20 cellular contexts compared by ENCODE assay signal in the genomic region with DNA sequence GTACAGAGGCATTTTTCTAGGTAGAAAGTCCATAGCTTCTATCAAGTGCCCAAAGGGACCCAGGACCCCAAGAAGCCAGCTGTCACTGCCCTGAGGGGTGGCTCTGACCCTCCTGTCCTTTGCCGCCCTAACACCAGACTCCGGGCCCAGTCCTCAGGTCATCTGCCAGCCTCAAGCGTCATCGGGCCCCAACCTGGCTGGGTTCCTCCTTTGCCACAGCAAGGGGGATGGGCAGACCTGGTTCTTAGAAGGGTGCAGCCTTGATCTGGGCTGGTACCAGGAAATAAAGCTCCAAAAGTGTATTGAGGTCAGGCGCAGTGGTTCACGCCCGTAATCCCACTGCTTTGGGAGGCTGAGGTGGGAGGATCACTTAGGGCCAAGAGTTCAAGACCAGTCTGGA. TPM values are rescaled to one million over a fixed set of nuclear protein-coding genes. Genes with fewer than 3 reads are reported as not detected.
DNase-seq lines count a peak whose midpoint lies in the region; ATAC-seq, FAIRE-seq and TF ChIP-seq lines count a peak whose summit lies in the region.
"Had no signal": no experiment of that assay in that cellular context is flagged by ENCODE, and none has a peak within 500 bp of the region (broad histone marks: within the 10 kb centered on the region; RNA-seq: fewer than 3 reads in every experiment).

No MANE protein-coding gene starts in this region.

- H3K14ac ChIP-seq in neuronal stem cell (ENCODE audit: low read length) = no peak overlapping the region

- WGBS in neuronal stem cell (ENCODE audit: extremely low coverage in 2 of 2, insufficient read length in 2 of 2, insufficient replicate concordance in 1 of 2), 2 donors = no CpG with 5 or more reads among the region's 7 CpGs
- 86 to 91% (median 89%) methylated on average over 7 of the region's 7 CpGs for WGBS in spleen, 5 donors

- no peaks in the 10 kb centered on the region for H3K4me1 Mint-ChIP-seq in chondrocyte (ENCODE audit: low read depth)
- H3K4me1 Mint-ChIP-seq: GM23338 had no signal

- H3K4me3 Mint-ChIP-seq in chondrocyte (ENCODE audit: unreplicated experiment) = no peak overlapping the region
- H3K4me3 Mint-ChIP-seq: CD4-positive, alpha-beta T cell; GM23338; HFFc6 had no signal

- TF ChIP-seq CTCF in chondrocyte (IDR thresholded peaks at IDR 0.05) (no peak), spleen (IDR thresholded peaks at IDR 0.05 in 8 of 11, conservative IDR thresholded peaks at IDR 0.05 in 3 of 11) (no peak), RWPE1 (conservative IDR thresholded peaks at IDR 0.05; ENCODE audit: low read depth) (no peak)

- H3K9me3 Mint-ChIP-seq in chondrocyte (ENCODE audit: low read depth) = no peaks in the 10 kb centered on the region
- H3K9me3 Mint-ChIP-seq: CD4-positive, alpha-beta T cell; GM23338; HFFc6 had no signal

- H3K4me3 ChIP-seq in neuronal stem cell (ENCODE audit: low read length in 2 of 2) (no peak overlapping the region), spleen (no peak overlapping the region)
- H3K4me3 ChIP-seq: GM23338 had no signal

- CTCF ChIA-PET in RWPE1 (lab: Yijun Ruan, JAX) = no interaction called here

- H3K79me1 ChIP-seq in neuronal stem cell (ENCODE audit: low read depth, low read length) = no peaks in the 10 kb centered on the region

- H3K27me3 ChIP-seq in neuronal stem cell (ENCODE audit: control insufficient read depth in 3 of 3, insufficient read depth in 3 of 3, low read depth in 1 of 3, low read length in 3 of 3) (peaks cover 0 to 14% (median 0%) of the 10 kb centered on the region in 3 experiments), spleen (replicated peaks in 1 of 7) (peaks cover 0 to under 1% (median 0%) of the 10 kb centered on the region in 7 donors)
- H3K27me3 ChIP-seq: BE2C had no signal

- no peak for TF ChIP-seq POLR2A in spleen (IDR thresholded peaks at IDR 0.05)

- H3K36me3 ChIP-seq in neuronal stem cell (replicated peaks in 1 of 2; ENCODE audit: control insufficient read depth in 2 of 2, insufficient read depth in 2 of 2, low read length in 2 of 2) = no peaks in the 10 kb centered on the region
- H3K36me3 ChIP-seq in spleen = no peaks in the 10 kb centered on the region
- H3K36me3 ChIP-seq: BE2C had no signal

- no peak overlapping the region for H3K27ac Mint-ChIP-seq in chondrocyte (ENCODE audit: unreplicated experiment)
- H3K27ac Mint-ChIP-seq: CD4-positive, alpha-beta T cell; GM23338; HFFc6 had no signal

- no peak overlapping the region for H2BK120ac ChIP-seq in neuronal stem cell (ENCODE audit: low read depth, low read length)

- no peaks in the 10 kb centered on the region for H3K4me1 ChIP-seq in neuronal stem cell (ENCODE audit: control insufficient read depth in 2 of 2, insufficient read depth in 1 of 2, low read depth in 1 of 2, low read length in 2 of 2)
- H3K4me1 ChIP-seq in spleen = no peaks in the 10 kb centered on the region

- no peak overlapping the region for H3K4ac ChIP-seq in neuronal stem cell (ENCODE audit: low read length)

- H3K9me3 ChIP-seq in neuronal stem cell (replicated peaks in 1 of 2; ENCODE audit: control insufficient read depth in 2 of 2, insufficient read depth in 1 of 2, low read depth in 1 of 2, low read length in 2 of 2) = no peaks in the 10 kb centered on the region
- H3K9me3 ChIP-seq in spleen = no peaks in the 10 kb centered on the region
- H3K9me3 ChIP-seq: BE2C, Caco-2 had no signal

- H3K9ac ChIP-seq in neuronal stem cell (ENCODE audit: low read depth, low read length, poor library complexity) = no peak overlapping the region

- POLR2A ChIA-PET in RWPE1 (lab: Yijun Ruan, JAX; ENCODE audit: low non-redundant PET) = no interaction called here

- H3K18ac ChIP-seq in neuronal stem cell (ENCODE audit: low read length) = peak overlapping the region; percentile 31

- peak overlapping the region; percentile 42 for H2AK5ac ChIP-seq in neuronal stem cell (ENCODE audit: low read depth, low read length)

- peak; percentile 50 for DNase-seq in OCI-M1 (lab: John Stamatoyannopoulos, UW)
- peak; percentile 59 for DNase-seq in chondrocyte (ENCODE audit: low spot score)
- DNase-seq in neuronal stem cell (ENCODE audit: low spot score) = no peak
- DNase-seq in spleen = peak; percentile 52
- DNase-seq in urothelium cell line (ENCODE audit: low spot score) = no peak
- no peak for DNase-seq in RWPE1 (ENCODE audit: low spot score)
- DNase-seq: BE2C; C1 segment of cervical spinal cord; Caco-2; CD4-positive, alpha-beta T cell; DMS153; DMS79; GDM1; HCEC 1CT; HFFc6 had no signal

- no peak overlapping the region for H2BK15ac ChIP-seq in neuronal stem cell (ENCODE audit: low read length)

- no peak overlapping the region for H3K23ac ChIP-seq in neuronal stem cell (ENCODE audit: low read depth, low read length, poor library complexity)

- H3K27ac ChIP-seq in neuronal stem cell (replicated peaks; ENCODE audit: low read length) = no peak overlapping the region
- no peak overlapping the region for H3K27ac ChIP-seq in spleen
- H3K27ac ChIP-seq in RWPE1 = no peak overlapping the region

- no peak overlapping the region for H3K4me2 ChIP-seq in neuronal stem cell (ENCODE audit: insufficient read depth, low read length, poor library complexity, severe bottlenecking)
- H3K4me2 ChIP-seq: GM23338 had no signal

- intact Hi-C loops in spleen (cut with DNase I; ENCODE audit: low total_unique reads) = no loop called here

- no peak for ATAC-seq in HG02973 (IDR thresholded peaks at IDR 0.05; ENCODE audit: unreplicated experiment)
- ATAC-seq: GM23338 had no signal

- H2BK5ac ChIP-seq in neuronal stem cell (ENCODE audit: low read length) = no peak overlapping the region

- no peaks in the 10 kb centered on the region for H3K36me3 Mint-ChIP-seq in chondrocyte (ENCODE audit: low read depth)

- FAIRE-seq in urothelium cell line (lab: Jason Lieb, UNC) = no peak
- FAIRE-seq: GM12892, GM18507, H54 had no signal

- no peak overlapping the region for H2BK12ac ChIP-seq in neuronal stem cell (ENCODE audit: low read length)

- H4K91ac ChIP-seq in neuronal stem cell (ENCODE audit: low read depth, low read length, poor library complexity) = no peak overlapping the region

- H2AFZ ChIP-seq in neuronal stem cell (ENCODE audit: low read length) = no peak overlapping the region
- H2AFZ ChIP-seq: GM23338 had no signal

- peaks cover 17% of the 10 kb centered on the region for H3K27me3 Mint-ChIP-seq in chondrocyte (ENCODE audit: low read depth)

- H4K8ac ChIP-seq in neuronal stem cell (ENCODE audit: low read depth, low read length) = no peak overlapping the region

RNA-seq across cellular contexts. Expression of a gene that starts 27.1 kb away (rescaled TPM):
- 1.0 to 1.5 TPM (median 1.2 TPM) in 3 replicates for total RNA-seq in chondrocyte
- 14.4 TPM for polyA plus RNA-seq in neuronal stem cell (2013, experiment 1 of 2)
- 14.3 TPM for polyA plus RNA-seq in neuronal stem cell (2013, experiment 2 of 2)
- total RNA-seq in spleen = 10 to 100 TPM; 13.9 to 30.7 (median 21.5) TPM
- 1 to 10 TPM; 1.3 to 5.2 (median 2.1) TPM for polyA plus RNA-seq in spleen

Comparison
In these comparisons a context has a peak if more than half of its experiments do, and no peak if none do; other contexts are left out.
1. DNase-seq: peak in OCI-M1 (single experiment), chondrocyte (single experiment) and spleen (single experiment); none in neuronal stem cell (single experiment), urothelium cell line (single experiment) and RWPE1 (single experiment).